In genomic region chr2:168758970-168759820, GRCh38 we compare ENCODE assay signal across 9 cellular contexts. TPM values are rescaled to one million over a fixed set of nuclear protein-coding genes. Genes with fewer than 3 reads are reported as not detected.
DNase-seq lines count a peak whose midpoint lies in the region; ATAC-seq and TF ChIP-seq lines count a peak whose summit lies in the region.
"Had no signal": no experiment of that assay in that cellular context is flagged by ENCODE, and none has a peak within 500 bp of the region (broad histone marks: within the 10 kb centered on the region; RNA-seq: fewer than 3 reads in every experiment).

No MANE protein-coding gene starts in this region.

- H3K4me3 Mint-ChIP-seq in activated T-helper 1 cell treated with anti-CD3 and anti-CD28 coated beads, Interleukin-12 subunit alpha, Interleukin-12 subunit beta, Interleukin-2, Interleukin-4 antibody, amounts not matched to agents 30 ng/mL and 10 ng/mL and 1 ng/mL, durations not matched to agents 14 hours and 24 hours and 36 hours = no peak overlapping the region

- ATAC-seq in GM21619 (IDR thresholded peaks at IDR 0.05; ENCODE audit: unreplicated experiment) = peak; percentile 78

- no peak overlapping the region for H3K27ac Mint-ChIP-seq in activated T-helper 1 cell treated with anti-CD3 and anti-CD28 coated beads, Interleukin-12 subunit alpha, Interleukin-12 subunit beta, Interleukin-2, Interleukin-4 antibody, amounts not matched to agents 30 ng/mL and 10 ng/mL and 1 ng/mL, durations not matched to agents 14 hours and 24 hours and 36 hours

- DNase-seq in activated naive CD4-positive, alpha-beta T cell treated with Interleukin-2 at 50 U/mL for 16 hours = peak; percentile 12
- no peak for DNase-seq in activated naive CD4-positive, alpha-beta T cell treated with anti-CD3 and anti-CD28 coated beads, Interleukin-2, amount 50 U/mL, for 16 hours
- peak; percentile 35 for DNase-seq in Jurkat, Clone E6-1 (ENCODE audit: low read depth, low spot score)
- DNase-seq in RKO (ENCODE audit: low spot score) (peak; percentile 66), coronary artery (ENCODE audit: low spot score) (no peak), medulla oblongata (ENCODE audit: extremely low spot score) (peak; percentile 63)
- DNase-seq in activated T-helper 1 cell treated with anti-CD3 and anti-CD28 coated beads, Interleukin-12 subunit alpha, Interleukin-12 subunit beta, Interleukin-2, Interleukin-4 antibody, amounts not matched to agents 30 ng/mL and 10 ng/mL and 1 ng/mL, durations not matched to agents 14 hours and 24 hours and 36 hours (ENCODE audit: low spot score) = no peak

- H3K4me3 ChIP-seq in Jurkat, Clone E6-1 (ENCODE audit: low read length) = no peak overlapping the region
- no peak overlapping the region for H3K4me3 ChIP-seq in coronary artery

- no peaks in the 10 kb centered on the region for H3K9me3 Mint-ChIP-seq in activated T-helper 1 cell treated with anti-CD3 and anti-CD28 coated beads, Interleukin-12 subunit alpha, Interleukin-12 subunit beta, Interleukin-2, Interleukin-4 antibody, amounts not matched to agents 30 ng/mL and 10 ng/mL and 1 ng/mL, durations not matched to agents 14 hours and 24 hours and 36 hours

- intact Hi-C loops in activated T-helper 1 cell treated with anti-CD3 and anti-CD28 coated beads, Interleukin-12 subunit alpha, Interleukin-12 subunit beta, Interleukin-2, Interleukin-4 antibody, amounts not matched to agents 30 ng/mL and 10 ng/mL and 1 ng/mL, durations not matched to agents 14 hours and 24 hours and 36 hours (cut with micrococcal nuclease) = loop anchor here (1.0 to 5.0 kb wide), 3 partner anchors 161 to 512 kb away; partner anchors contain the start of gene STK39

- H3K4me1 Mint-ChIP-seq in activated T-helper 1 cell treated with anti-CD3 and anti-CD28 coated beads, Interleukin-12 subunit alpha, Interleukin-12 subunit beta, Interleukin-2, Interleukin-4 antibody, amounts not matched to agents 30 ng/mL and 10 ng/mL and 1 ng/mL, durations not matched to agents 14 hours and 24 hours and 36 hours (ENCODE audit: low read depth) = peaks cover 15% of the 10 kb centered on the region

- H3K36me3 Mint-ChIP-seq in activated T-helper 1 cell treated with anti-CD3 and anti-CD28 coated beads, Interleukin-12 subunit alpha, Interleukin-12 subunit beta, Interleukin-2, Interleukin-4 antibody, amounts not matched to agents 30 ng/mL and 10 ng/mL and 1 ng/mL, durations not matched to agents 14 hours and 24 hours and 36 hours (ENCODE audit: low read depth) = no peaks in the 10 kb centered on the region

- peak; percentile 37 for TF ChIP-seq CTCF in coronary artery (IDR thresholded peaks at IDR 0.05)

- no peaks in the 10 kb centered on the region for H3K27me3 Mint-ChIP-seq in activated T-helper 1 cell treated with anti-CD3 and anti-CD28 coated beads, Interleukin-12 subunit alpha, Interleukin-12 subunit beta, Interleukin-2, Interleukin-4 antibody, amounts not matched to agents 30 ng/mL and 10 ng/mL and 1 ng/mL, durations not matched to agents 14 hours and 24 hours and 36 hours (ENCODE audit: insufficient read depth)

- H3K27ac ChIP-seq in coronary artery = no peak overlapping the region
- H3K27ac ChIP-seq: epithelial cell of prostate had no signal

RNA-seq across cellular contexts. Expression of gene NOSTRIN, which starts 43.2 kb away (rescaled TPM):
- polyA plus RNA-seq in Jurkat, Clone E6-1 (2012; ENCODE audit: insufficient read depth, insufficient read length) = 1.5 TPM
- not detected in 2 replicates for total RNA-seq in activated T-helper 1 cell treated with anti-CD3 and anti-CD28 coated beads, Interleukin-12 subunit alpha, Interleukin-12 subunit beta, Interleukin-2, Interleukin-4 antibody, amounts not matched to agents 30 ng/mL and 10 ng/mL and 1 ng/mL, durations not matched to agents 14 hours and 24 hours and 36 hours

Comparison
In these comparisons a context has a peak if more than half of its experiments do, and no peak if none do; other contexts are left out.
1. DNase-seq: peak in activated naive CD4-positive, alpha-beta T cell treated with Interleukin-2 at 50 U/mL for 16 hours (single experiment), Jurkat, Clone E6-1 (single experiment), RKO (single experiment) and medulla oblongata (single experiment); none in activated naive CD4-positive, alpha-beta T cell treated with anti-CD3 and anti-CD28 coated beads, Interleukin-2, amount 50 U/mL, for 16 hours (single experiment), coronary artery (single experiment) and activated T-helper 1 cell treated with anti-CD3 and anti-CD28 coated beads, Interleukin-12 subunit alpha, Interleukin-12 subunit beta, Interleukin-2, Interleukin-4 antibody, amounts not matched to agents 30 ng/mL and 10 ng/mL and 1 ng/mL, durations not matched to agents 14 hours and 24 hours and 36 hours (single experiment).